In genomic region chr11:73950869-73951710, GRCh38 we compare ENCODE assay signal across 8 cellular contexts. TPM values are rescaled to one million over a fixed set of nuclear protein-coding genes. Genes with fewer than 3 reads are reported as not detected.
DNase-seq lines count a peak whose midpoint lies in the region; ATAC-seq and TF ChIP-seq lines count a peak whose summit lies in the region.

DNAJB13 (plus strand) TSS chr11:73951026; CDS start chr11:73951070, 44 bp downstream.

- TF ChIP-seq CTCF in GM10266 (IDR thresholded peaks at IDR 0.05; ENCODE audit: control insufficient read depth, insufficient read depth, low read depth, missing control alignments) = no peak
- no peak for TF ChIP-seq CTCF in lung (IDR thresholded peaks at IDR 0.05; ENCODE audit: control extremely low read depth, extremely low read depth)
- no peak for TF ChIP-seq CTCF in mesothelial cell of epicardium (IDR thresholded peaks at IDR 0.05; ENCODE audit: unreplicated experiment)

- peaks cover 12% of the 10 kb centered on the region for H3K36me3 Mint-ChIP-seq in mesothelial cell of epicardium

- H3K9me3 ChIP-seq in lung (ENCODE audit: control insufficient read depth in 2 of 2, insufficient read depth in 1 of 2, low read length in 1 of 2) = no peaks in the 10 kb centered on the region

- no peaks in the 10 kb centered on the region for H3K36me3 ChIP-seq in lung (ENCODE audit: control insufficient read depth in 2 of 2, insufficient read depth in 2 of 2, low read length in 2 of 2)

- H3K4me3 ChIP-seq in lung = no peak within 1 kb of the TSS

- no peaks in the 10 kb centered on the region for H3K4me1 ChIP-seq in lung (ENCODE audit: control insufficient read depth in 2 of 2, insufficient read depth in 2 of 2, low read length in 2 of 2)

- peaks cover 14% of the 10 kb centered on the region for H3K9me3 Mint-ChIP-seq in mesothelial cell of epicardium

- H3K27me3 ChIP-seq in lung (ENCODE audit: control insufficient read depth, insufficient read depth) = no peaks in the 10 kb centered on the region

- H3K27me3 Mint-ChIP-seq in mesothelial cell of epicardium (ENCODE audit: low read depth) = no peaks in the 10 kb centered on the region

- H3K4me1 Mint-ChIP-seq in mesothelial cell of epicardium = peaks cover 2% of the 10 kb centered on the region

- ATAC-seq in HG02623 (IDR thresholded peaks at IDR 0.05; ENCODE audit: unreplicated experiment) (peak; percentile 50), lung (ENCODE audit: insufficient read depth, low FRiP score) (peak; percentile 47)

- no peak within 1 kb of the TSS for H3K27ac ChIP-seq in lung (ENCODE audit: low read depth in 1 of 2, low read length in 1 of 2)

- no peak within 1 kb of the TSS for H3K4me3 Mint-ChIP-seq in mesothelial cell of epicardium

- DNase-seq in A172 (ENCODE audit: low spot score) (peak; percentile 71), GM10266 (ENCODE audit: extremely low spot score) (peak; percentile 79), NCI-H2029 (lab: John Stamatoyannopoulos, UW) (peak; percentile 79), astrocyte of the hippocampus (ENCODE audit: low read depth, low spot score) (peak; percentile 67), lung (ENCODE audit: low spot score) (peak; percentile 54), mesothelial cell of epicardium (ENCODE audit: low spot score in 2 of 2, unreplicated experiment in 2 of 2) (no peak), T-helper 1 cell (no peak)

- no peak within 1 kb of the TSS for H3K27ac Mint-ChIP-seq in mesothelial cell of epicardium

- 81 to 86% methylated on average over 12 of the region's 12 CpGs for WGBS in lung, 2 donors

RNA-seq across cellular contexts. Expression of gene DNAJB13, which starts in this region (rescaled TPM):
- not detected in 2 replicates for total RNA-seq in A172 (2014; rRNA removed; shearing (Covaris generic))
- total RNA-seq in lung (10 to 100 TPM in 1 of 2 donors, 1 to 10 TPM in 1; 6.1 to 11.9 TPM), mesothelial cell of epicardium (0.59 to 0.75 TPM (median 0.60 TPM) in 3 replicates)
- 1 to 10 TPM; 5.4 to 6.7 TPM for polyA plus RNA-seq in lung

Comparison
In these comparisons a context has a peak if more than half of its experiments do, and no peak if none do; other contexts are left out.
1. Peak in DNase-seq in A172; RNA of the gene not detected or under 1 TPM.
2. DNase-seq: peak in GM10266 (single experiment), NCI-H2029 (single experiment), astrocyte of the hippocampus (single experiment) and lung (single experiment); none in mesothelial cell of epicardium (0 of 2) and T-helper 1 cell (0 of 5).